ENCODE assay signal across 10 cellular contexts in the genomic region with DNA sequence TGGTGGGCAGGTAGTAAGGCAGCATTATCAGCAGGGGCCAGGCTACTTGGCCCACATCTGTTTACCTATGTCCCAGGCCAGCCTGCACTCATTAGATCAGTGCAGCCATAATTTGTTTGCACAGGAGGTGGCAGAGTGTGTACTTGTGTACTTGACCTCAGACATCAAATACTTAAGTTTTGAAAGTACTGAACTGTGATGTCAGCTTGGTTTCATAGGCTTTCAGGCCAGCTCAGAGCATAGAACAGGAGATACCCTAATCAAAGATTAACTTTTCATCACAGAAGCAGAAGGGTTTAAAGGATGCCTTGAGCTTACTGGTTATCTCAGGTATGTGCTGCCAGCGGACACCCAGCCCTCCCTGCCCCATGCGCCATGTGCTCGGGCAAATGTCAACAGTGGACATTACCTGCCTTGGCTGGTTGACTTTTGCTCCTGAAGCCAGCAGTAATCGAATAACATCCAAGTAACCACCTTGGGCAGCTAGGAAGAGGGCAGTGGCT. TPM values are rescaled to one million over a fixed set of nuclear protein-coding genes. Genes with fewer than 3 reads are reported as not detected.
DNase-seq lines count a peak whose midpoint lies in the region; ATAC-seq, FAIRE-seq and TF ChIP-seq lines count a peak whose summit lies in the region.
"Had no signal": no experiment of that assay in that cellular context is flagged by ENCODE, and none has a peak within 500 bp of the region (broad histone marks: within the 10 kb centered on the region; RNA-seq: fewer than 3 reads in every experiment).

No MANE protein-coding gene starts in this region.

- no peak for FAIRE-seq in small intestine (lab: Jason Lieb, UNC)

- DNase-seq in NCI-H2196 treated with DMSO at 0.1 percent for 48 hours (lab: John Stamatoyannopoulos, UW; ENCODE audit: unreplicated experiment) (peak; percentile 53), small intestine (peak; percentile 78), adrenal gland (no peak), DMS114 treated with DMSO at 0.1 percent for 48 hours (lab: John Stamatoyannopoulos, UW; ENCODE audit: unreplicated experiment) (no peak), DMS 273 (lab: John Stamatoyannopoulos, UW; ENCODE audit: unreplicated experiment) (no peak)
- DNase-seq: activated CD4-positive, alpha-beta T cell treated with anti-CD3 and anti-CD28 coated beads, Interleukin-2, amount 10 ng/mL, durations not matched to agents 7 days and 5 days; left cardiac atrium; stimulated activated CD4-positive, alpha-beta T cell treated with anti-CD3 and anti-CD28 coated beads, Interleukin-4, amount 100 ng/mL, for 4 hours had no signal

- H3K36me3 ChIP-seq in small intestine (ENCODE audit: control insufficient read depth in 2 of 2, insufficient read depth in 2 of 2, low read length in 2 of 2) = no peaks in the 10 kb centered on the region
- H3K36me3 ChIP-seq in adrenal gland (replicated peaks in 1 of 2) = no peaks in the 10 kb centered on the region

- no peaks in the 10 kb centered on the region for H3K27me3 ChIP-seq in small intestine (ENCODE audit: control insufficient read depth in 2 of 2, insufficient read depth in 2 of 2, low read length in 2 of 2)
- H3K27me3 ChIP-seq in adrenal gland = no peaks in the 10 kb centered on the region

- TF ChIP-seq POLR2A in adrenal gland (IDR thresholded peaks at IDR 0.05) = no peak

- TF ChIP-seq CTCF in adrenal gland (IDR thresholded peaks at IDR 0.05) = no peak

- 16 to 73% (median 49%) methylated on average over 4 of the region's 4 CpGs for whole genome bisulfite sequencing in small intestine, 3 donors
- 91 to 95% (median 94%) methylated on average over 3 to 4 of the region's 4 CpGs for WGBS in adrenal gland, 4 donors

- no peak overlapping the region for H3K4me3 ChIP-seq in small intestine (ENCODE audit: low read depth in 1 of 2, low read length in 2 of 2)
- no peak overlapping the region for H3K4me3 ChIP-seq in adrenal gland

- H3K4me1 ChIP-seq in small intestine (ENCODE audit: control insufficient read depth in 2 of 2, insufficient read depth in 1 of 2, low read depth in 1 of 2, low read length in 1 of 2) (peaks cover 0 to 6% of the 10 kb centered on the region in 2 donors), adrenal gland (replicated peaks in 1 of 2) (no peaks in the 10 kb centered on the region)

- intact Hi-C loops in adrenal gland (cut with DNase I) = loop anchor here in 1 of 2 donors (10.0 kb wide), 1 partner anchor 185 kb away; no protein-coding TSS in a partner anchor

- H3K9me3 ChIP-seq in small intestine (ENCODE audit: control insufficient read depth, low read depth) = no peaks in the 10 kb centered on the region
- H3K9me3 ChIP-seq in adrenal gland (replicated peaks in 1 of 3) = no peaks in the 10 kb centered on the region

- H3K27ac ChIP-seq in small intestine (ENCODE audit: low read depth in 1 of 2, low read length in 1 of 2) (no peak overlapping the region), adrenal gland (no peak overlapping the region)

- ATAC-seq in GM19043 (IDR thresholded peaks at IDR 0.05; ENCODE audit: low read depth, unreplicated experiment) (peak; percentile 97), HG02938 (IDR thresholded peaks at IDR 0.05; ENCODE audit: unreplicated experiment) (peak; percentile 97)
- ATAC-seq: left cardiac atrium had no signal

RNA-seq across cellular contexts. Expression of a gene that starts 33.2 kb away (rescaled TPM):
- polyA plus RNA-seq in small intestine = 1 to 10 TPM; 3.0 to 5.1 (median 3.5) TPM
- total RNA-seq in adrenal gland = 10 to 100 TPM in 4 of 8 donors, 1 to 10 TPM in 4; 5.8 to 24.9 (median 10.6) TPM
- 10 to 100 TPM in 1 of 3 donors, 1 to 10 TPM in 2; 5.3 to 20.9 (median 7.6) TPM for polyA plus RNA-seq in adrenal gland

RNA-seq across cellular contexts. Expression of a gene that starts 43.2 kb away (rescaled TPM):
- 10 to 100 TPM in 2 of 3 donors, 1 to 10 TPM in 1; 8.7 to 24.9 (median 17.0) TPM for polyA plus RNA-seq in small intestine
- 1,000 to 10,000 TPM in 1 of 8 donors, 100 to 1,000 TPM in 5, 10 to 100 TPM in 2; 93.6 to 1,631 (median 117) TPM for total RNA-seq in adrenal gland
- polyA plus RNA-seq in adrenal gland = 100 to 1,000 TPM in 1 of 3 donors, 10 to 100 TPM in 2; 38.3 to 361 (median 71.3) TPM

RNA-seq across cellular contexts. Expression of a gene that starts 59.8 kb away (rescaled TPM):
- polyA plus RNA-seq in small intestine = 10 to 100 TPM in 2 of 3 donors, 1 to 10 TPM in 1; 9.7 to 28.6 (median 15.4) TPM
- 1 to 10 TPM; 2.8 to 7.4 (median 4.3) TPM for total RNA-seq in adrenal gland
- polyA plus RNA-seq in adrenal gland = 1 to 10 TPM; 1.6 to 4.1 (median 2.3) TPM

Comparison
In these comparisons a context has a peak if more than half of its experiments do, and no peak if none do; other contexts are left out.
1. DNase-seq: peak in NCI-H2196 treated with DMSO at 0.1 percent for 48 hours (single experiment) and small intestine (single experiment); none in adrenal gland (0 of 7), DMS114 treated with DMSO at 0.1 percent for 48 hours (single experiment) and DMS 273 (single experiment).